ENCODE assay signal across 22 cellular contexts in the genomic region with DNA sequence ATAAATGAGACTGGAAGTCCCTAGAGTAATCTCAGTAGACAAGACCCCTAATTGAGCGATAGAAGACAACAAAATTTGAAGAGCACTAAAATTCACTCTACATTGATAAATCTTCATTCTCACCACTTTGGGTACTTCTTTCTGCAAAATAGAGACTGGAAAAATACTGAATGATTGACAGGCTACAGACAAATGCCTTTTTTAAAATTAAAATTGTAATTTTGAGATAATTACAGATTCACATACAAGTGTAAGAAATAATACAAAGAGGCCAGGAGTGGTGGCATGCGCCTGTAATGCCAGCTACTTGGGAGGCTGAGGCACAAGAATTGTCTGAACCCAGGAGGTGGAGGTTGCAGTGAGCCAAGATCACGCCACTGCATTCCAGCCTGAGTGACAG.
"Had no signal": no experiment of that assay in that cellular context is flagged by ENCODE, and none has a peak within 500 bp of the region (broad histone marks: within the 10 kb centered on the region; RNA-seq: fewer than 3 reads in every experiment).

No MANE protein-coding gene starts in this region.

- H3K27ac Mint-ChIP-seq: mesothelial cell of epicardium had no signal

- H3K27ac ChIP-seq: ovary had no signal

- ATAC-seq: gastrocnemius medialis, heart right ventricle, natural killer cell had no signal

- H3K4me3 Mint-ChIP-seq: mesothelial cell of epicardium, natural killer cell, neural crest cell had no signal

- H3K9me3 ChIP-seq: esophagus muscularis mucosa, gastrocnemius medialis, ovary, right atrium auricular region, stomach, thoracic aorta, transverse colon had no signal

- DNase-seq: dorsolateral prefrontal cortex; effector memory CD4-positive, alpha-beta T cell; gastrocnemius medialis; heart right ventricle; hypothalamus; kidney glomerular epithelial cell; natural killer cell; small intestine; stimulated activated CD4-positive, alpha-beta T cell treated with anti-CD3 and anti-CD28 coated beads, Interleukin-12 subunit alpha, Interleukin-12 subunit beta, amount 100 ng/mL, for 4 hours; stimulated activated naive CD4-positive, alpha-beta T cell; stomach; substantia nigra; transverse colon had no signal

- H3K36me3 Mint-ChIP-seq: natural killer cell had no signal

- H3K36me3 ChIP-seq: esophagus muscularis mucosa, gastrocnemius medialis, heart right ventricle, ovary, right atrium auricular region, stomach, thoracic aorta, transverse colon had no signal

- H3K9me3 Mint-ChIP-seq: natural killer cell had no signal

- FAIRE-seq: endometrium, islet of Langerhans, small intestine had no signal

- H3K27me3 ChIP-seq: dorsolateral prefrontal cortex, esophagus muscularis mucosa, gastrocnemius medialis, heart right ventricle, ovary, right atrium auricular region, stomach, transverse colon had no signal

- H3K4me3 ChIP-seq: coronary artery, dorsolateral prefrontal cortex, esophagus muscularis mucosa, gastrocnemius medialis, heart right ventricle, ovary, right atrium auricular region, stomach, thoracic aorta, transverse colon had no signal
